Comparison of ENCODE assay signal across 28 cellular contexts in genomic region chr10:91357497-91357896, GRCh38.
"Had no signal": no experiment of that assay in that cellular context is flagged by ENCODE, and none has a peak within 500 bp of the region (broad histone marks: within the 10 kb centered on the region; RNA-seq: fewer than 3 reads in every experiment).

No MANE protein-coding gene starts in this region.

- FAIRE-seq: RCC 7860 had no signal

- DNase-seq: Karpas-422, KBM-7, MM.1S, MV-4-11, NCI-H1092, NCI-H1105, NCI-H1417 treated with DMSO at 0.1 percent for 48 hours, NCI-H1436 treated with DMSO at 0.1 percent for 48 hours, NCI-H1694 treated with DMSO at 0.1 percent for 48 hours, NCI-H187 treated with DMSO at 0.1 percent for 48 hours, NCI-H2029, NCI-H2107, NCI-H2171, NCI-H226, NCI-H446 treated with DMSO at 0.1 percent for 48 hours, NCI-H510A, NCI-H524, NCI-H774, PC-9, SHP77, SIG-M5, SJCRH30, T-cell had no signal

- H3K36me3 ChIP-seq: SJCRH30 had no signal

- H3K4me3 ChIP-seq: PC-9, SJCRH30, SK-N-MC had no signal

- H3K27me3 ChIP-seq: SJCRH30 had no signal

- ATAC-seq: Panc1, Right ventricle myocardium inferior, SK-N-SH treated with all-trans-retinoic acid at 6 μM for 48 hours, T-cell had no signal
